In the genomic region with DNA sequence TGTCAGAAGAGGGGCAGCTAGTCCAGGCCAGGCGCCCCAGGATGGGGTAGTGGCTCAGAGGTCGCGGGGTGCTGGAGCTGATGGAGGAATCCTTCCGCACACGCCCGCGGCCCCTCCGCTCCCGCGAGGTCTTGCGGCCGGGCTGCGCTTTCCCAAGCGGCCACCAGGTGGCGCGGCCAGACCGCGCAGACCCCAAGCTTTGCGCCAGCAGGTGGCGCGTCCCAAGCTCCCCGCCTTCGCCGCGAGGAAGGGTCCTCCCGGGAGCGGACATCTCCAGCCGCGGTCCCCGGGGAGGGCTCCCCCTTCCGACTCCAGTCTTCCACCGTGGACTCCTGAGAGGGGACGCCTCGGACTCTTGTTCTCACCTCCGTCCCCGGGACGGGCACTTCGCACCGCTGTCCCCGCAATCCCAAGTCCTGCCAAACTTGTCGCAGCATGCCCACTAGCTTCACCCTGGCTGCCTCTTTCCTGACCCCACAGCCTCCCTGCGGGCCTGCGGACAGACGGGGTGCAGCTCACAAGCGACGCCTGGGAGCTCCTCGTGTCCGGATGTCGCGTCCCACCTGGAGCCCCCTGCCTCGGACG, we compare ENCODE assay signal across 8 cellular contexts. TPM values are rescaled to one million over a fixed set of nuclear protein-coding genes. Genes with fewer than 3 reads are reported as not detected.
DNase-seq lines count a peak whose midpoint lies in the region; ATAC-seq, FAIRE-seq and TF ChIP-seq lines count a peak whose summit lies in the region.

No MANE protein-coding gene starts in this region.

- no peak overlapping the region for H4K91ac ChIP-seq in neuronal stem cell (ENCODE audit: low read depth, low read length, poor library complexity)

- CTCF ChIA-PET in CD4-positive, alpha-beta T cell (lab: Charles Lee): interaction anchor here (0.6 to 1.8 kb wide), 17 partner anchors 9 to 1581 kb away, joined by 3 to 17 read pairs (median 4); no protein-coding TSS in a partner anchor

- H2BK15ac ChIP-seq in neuronal stem cell (ENCODE audit: low read length): peak overlapping the region; percentile 88

- H2BK5ac ChIP-seq in neuronal stem cell (ENCODE audit: low read length): peak overlapping the region; percentile 79

- H4K8ac ChIP-seq in neuronal stem cell (ENCODE audit: low read depth, low read length): no peak overlapping the region

- peak overlapping the region; percentile 55 to 82 for H3K4me3 ChIP-seq in neuronal stem cell (ENCODE audit: low read length in 2 of 2)
- peak overlapping the region; percentile 74 to 75 for H3K4me3 ChIP-seq in stomach smooth muscle (ENCODE audit: low read length in 2 of 2)

- no peaks in the 10 kb centered on the region for H3K79me1 ChIP-seq in neuronal stem cell (ENCODE audit: low read depth, low read length)

- peaks cover 8% of the 10 kb centered on the region for H3K9me3 ChIP-seq in CD4-positive, alpha-beta T cell (ENCODE audit: control insufficient read depth, low read length)
- peaks cover 0 to 4% of the 10 kb centered on the region in 2 donors for H3K9me3 ChIP-seq in neuronal stem cell (replicated peaks in 1 of 2; ENCODE audit: control insufficient read depth in 2 of 2, insufficient read depth in 1 of 2, low read depth in 1 of 2, low read length in 2 of 2)
- peaks cover 5 to 6% of the 10 kb centered on the region in 2 donors for H3K9me3 ChIP-seq in stomach smooth muscle (ENCODE audit: control insufficient read depth in 2 of 2, low read length in 2 of 2)

- H3K36me3 Mint-ChIP-seq in CD4-positive, alpha-beta T cell (ENCODE audit: low read depth): no peaks in the 10 kb centered on the region

- peak overlapping the region; percentile 96 for H3K18ac ChIP-seq in neuronal stem cell (ENCODE audit: low read length)

- FAIRE-seq in RCC 7860 (lab: Jason Lieb, UNC): no peak

- POLR2A ChIA-PET in CD4-positive, alpha-beta T cell (lab: Charles Lee): interaction anchor here (0.9 to 2.3 kb wide), 2 partner anchors 103 to 158 kb away, joined by 5 to 12 read pairs; no protein-coding TSS in a partner anchor

- no CpG with 5 or more reads among the region's 52 CpGs for WGBS in neuronal stem cell (ENCODE audit: extremely low coverage in 2 of 2, insufficient read length in 2 of 2, insufficient replicate concordance in 1 of 2), 2 donors

- peaks cover 6% of the 10 kb centered on the region for H3K9me3 Mint-ChIP-seq in CD4-positive, alpha-beta T cell

- peak overlapping the region; percentile 99 for H3K4me2 ChIP-seq in neuronal stem cell (ENCODE audit: insufficient read depth, low read length, poor library complexity, severe bottlenecking)

- no peaks in the 10 kb centered on the region for H3K4me1 Mint-ChIP-seq in CD4-positive, alpha-beta T cell (ENCODE audit: low read depth)

- H3K4me3 Mint-ChIP-seq in CD4-positive, alpha-beta T cell: peak overlapping the region; percentile 75

- peaks cover 57% of the 10 kb centered on the region for H3K27me3 Mint-ChIP-seq in CD4-positive, alpha-beta T cell

- DNase-seq in CD4-positive, alpha-beta T cell: peak; percentile 37 to 74 (median 59)
- DNase-seq in RCC 7860 (ENCODE audit: low spot score) (peak; percentile 26), foreskin keratinocyte (peak in 1 of 2 donors; percentile 63), neuronal stem cell (ENCODE audit: low spot score) (peak; percentile 76)
- peak; percentile 51 for DNase-seq in activated effector memory CD4-positive, alpha-beta T cell treated with Interleukin-2 at 50 U/mL for 16 hours

- H3K9ac ChIP-seq in neuronal stem cell (ENCODE audit: low read depth, low read length, poor library complexity) (peak overlapping the region; percentile 92), stomach smooth muscle (ENCODE audit: low read length in 2 of 2) (peak overlapping the region in 1 of 2 donors; percentile 21)

- H3K27ac Mint-ChIP-seq in CD4-positive, alpha-beta T cell: no peak overlapping the region

- peak overlapping the region; percentile 95 for H2BK12ac ChIP-seq in neuronal stem cell (ENCODE audit: low read length)

- TF ChIP-seq CTCF in CD4-positive, alpha-beta T cell (IDR thresholded peaks at IDR 0.05): peak; percentile 100
- peak; percentile 99 for TF ChIP-seq CTCF in foreskin keratinocyte (conservative IDR thresholded peaks at IDR 0.05)

- H3K4ac ChIP-seq in neuronal stem cell (ENCODE audit: low read length): peak overlapping the region; percentile 26

- H3K23ac ChIP-seq in neuronal stem cell (ENCODE audit: low read depth, low read length, poor library complexity): peak overlapping the region; percentile 25

- H2BK120ac ChIP-seq in neuronal stem cell (ENCODE audit: low read depth, low read length): no peak overlapping the region

- intact Hi-C loops in CD4-positive, alpha-beta T cell (cut with DNase I, micrococcal nuclease): loop anchor here (1.0 to 5.0 kb wide), 3 partner anchors 104 to 1024 kb away; no protein-coding TSS in a partner anchor

- peak; percentile 87 for ATAC-seq in CD4-positive, alpha-beta T cell (ENCODE audit: poor library complexity)
- ATAC-seq in GM19372 (IDR thresholded peaks at IDR 0.05; ENCODE audit: low read depth, unreplicated experiment): peak; percentile 89
- peak; percentile 81 for ATAC-seq in HG03565 (IDR thresholded peaks at IDR 0.05; ENCODE audit: unreplicated experiment)
- ATAC-seq in foreskin keratinocyte: peak; percentile 76

- no peak overlapping the region for H3K27ac ChIP-seq in CD4-positive, alpha-beta T cell (ENCODE audit: low read depth, low read length)
- H3K27ac ChIP-seq in foreskin keratinocyte (no peak overlapping the region), neuronal stem cell (replicated peaks; ENCODE audit: low read length) (no peak overlapping the region), stomach smooth muscle (ENCODE audit: low read length) (no peak overlapping the region)

- H3K14ac ChIP-seq in neuronal stem cell (ENCODE audit: low read length): peak overlapping the region; percentile 97

- peak overlapping the region; percentile 57 for H2AK5ac ChIP-seq in neuronal stem cell (ENCODE audit: low read depth, low read length)

- H3K4me1 ChIP-seq in foreskin keratinocyte (no peaks in the 10 kb centered on the region), neuronal stem cell (ENCODE audit: control insufficient read depth in 2 of 2, insufficient read depth in 1 of 2, low read depth in 1 of 2, low read length in 2 of 2) (peaks cover 8 to 14% of the 10 kb centered on the region in 2 donors), stomach smooth muscle (ENCODE audit: control insufficient read depth, insufficient read depth, low read length) (peaks cover 16% of the 10 kb centered on the region)

- peak overlapping the region; percentile 100 for H2AFZ ChIP-seq in neuronal stem cell (ENCODE audit: low read length)

- H3K36me3 ChIP-seq in neuronal stem cell (replicated peaks in 1 of 2; ENCODE audit: control insufficient read depth in 2 of 2, insufficient read depth in 2 of 2, low read length in 2 of 2) (no peaks in the 10 kb centered on the region), stomach smooth muscle (ENCODE audit: control insufficient read depth in 2 of 2, insufficient read depth in 2 of 2, low read length in 2 of 2) (no peaks in the 10 kb centered on the region)

- peaks cover 18% of the 10 kb centered on the region for H3K27me3 ChIP-seq in CD4-positive, alpha-beta T cell (ENCODE audit: control insufficient read depth, insufficient read depth, low read length)
- H3K27me3 ChIP-seq in foreskin keratinocyte (peaks cover 49% of the 10 kb centered on the region), neuronal stem cell (ENCODE audit: control insufficient read depth in 3 of 3, insufficient read depth in 3 of 3, low read depth in 1 of 3, low read length in 3 of 3) (peaks cover 3 to 32% (median 22%) of the 10 kb centered on the region in 3 experiments), stomach smooth muscle (ENCODE audit: control insufficient read depth in 1 of 2, insufficient read depth in 2 of 2, low read length in 2 of 2) (peaks cover 32 to 33% of the 10 kb centered on the region in 2 donors)

RNA-seq across cellular contexts. Expression of a gene that starts 19.4 kb away (rescaled TPM):
- total RNA-seq in CD4-positive, alpha-beta T cell: not detected
- total RNA-seq in foreskin keratinocyte: not detected in 2 replicates
- polyA plus RNA-seq in foreskin keratinocyte: not detected in 2 replicates
- not detected for polyA plus RNA-seq in neuronal stem cell (2013, experiment 1 of 2)
- not detected for polyA plus RNA-seq in neuronal stem cell (2013, experiment 2 of 2)

RNA-seq across cellular contexts. Expression of a gene that starts 24.2 kb away (rescaled TPM):
- total RNA-seq in CD4-positive, alpha-beta T cell: 1 to 10 TPM in 1 of 2 experiments, under 1 TPM in 1; 0.92 to 1.2 TPM
- total RNA-seq in foreskin keratinocyte: not detected in 2 replicates
- polyA plus RNA-seq in foreskin keratinocyte: not detected in 2 replicates
- polyA plus RNA-seq in neuronal stem cell (2013, experiment 1 of 2): 0.67 TPM
- 0.72 TPM for polyA plus RNA-seq in neuronal stem cell (2013, experiment 2 of 2)
